11 cellular contexts compared by ENCODE assay signal in genomic region chr2:47688561-47688960, GRCh38.
DNase-seq lines count a peak whose midpoint lies in the region; ATAC-seq and TF ChIP-seq lines count a peak whose summit lies in the region.
"Had no signal": no experiment of that assay in that cellular context is flagged by ENCODE, and none has a peak within 500 bp of the region (broad histone marks: within the 10 kb centered on the region; RNA-seq: fewer than 3 reads in every experiment).

No MANE protein-coding gene starts in this region.

- H3K27ac ChIP-seq in endodermal cell (ENCODE audit: low read depth, low read length), result no peak overlapping the region
- H3K27ac ChIP-seq: body of pancreas had no signal

- TF ChIP-seq CTCF in endodermal cell (conservative IDR thresholded peaks at IDR 0.05) (no peak), GM20000 (IDR thresholded peaks at IDR 0.05; ENCODE audit: extremely low read depth, missing control alignments) (no peak)

- no peak overlapping the region for H3K9ac ChIP-seq in endodermal cell (ENCODE audit: extremely low read depth, low read length, poor library complexity, severe bottlenecking)

- H3K4me1 Mint-ChIP-seq in endodermal cell, result peaks cover 7% of the 10 kb centered on the region

- no peaks in the 10 kb centered on the region for H3K27me3 Mint-ChIP-seq in endodermal cell (ENCODE audit: insufficient read depth)

- peaks cover 2% of the 10 kb centered on the region for H3K36me3 Mint-ChIP-seq in endodermal cell (ENCODE audit: low read depth)

- DNase-seq in G401 (ENCODE audit: low spot score) (peak; percentile 80), NCI-H446 (lab: John Stamatoyannopoulos, UW) (peak; percentile 3 to 48), endodermal cell (no peak), SHP77 treated with DMSO at 0.1 percent for 48 hours (lab: John Stamatoyannopoulos, UW) (no peak), GM20000 (ENCODE audit: low spot score) (no peak), H7 (no peak)
- no peak for DNase-seq in effector CD4-positive, alpha-beta T cell
- DNase-seq: activated T-cell treated with anti-CD3 and anti-CD28 coated beads, Interleukin-2, amount 50 U/mL, for 72 hours; body of pancreas; COR-L47 had no signal

- H3K9me3 Mint-ChIP-seq in endodermal cell, result peaks cover 22% of the 10 kb centered on the region

- 91 to 93% methylated on average over 4 to 5 of the region's 5 CpGs for WGBS in endodermal cell (ENCODE audit: insufficient coverage in 1 of 2, insufficient read length in 1 of 2), 2 experiments

- in situ Hi-C loops in G401 (cut with HindIII; ENCODE audit: low sequenced_read_pairs), result no loop called here

- H3K9me3 ChIP-seq in endodermal cell (ENCODE audit: control insufficient read depth, low read length), result peaks cover 21% of the 10 kb centered on the region
- H3K9me3 ChIP-seq: body of pancreas had no signal

- H3K27me3 ChIP-seq in endodermal cell (ENCODE audit: control insufficient read depth, insufficient read depth, low read length, poor library complexity, severe bottlenecking) (no peaks in the 10 kb centered on the region), H7 (ENCODE audit: control insufficient read depth, insufficient read depth, low read length) (no peaks in the 10 kb centered on the region)
- H3K27me3 ChIP-seq: body of pancreas had no signal

- H3K4me3 Mint-ChIP-seq in endodermal cell, result no peak overlapping the region
- H3K4me3 Mint-ChIP-seq: activated T-cell treated with anti-CD3 and anti-CD28 coated beads, Interleukin-2, amount 50 U/mL, for 72 hours had no signal

- no peaks in the 10 kb centered on the region for H3K4me1 ChIP-seq in endodermal cell (ENCODE audit: control insufficient read depth, insufficient read depth, low read length)
- H3K4me1 ChIP-seq: body of pancreas had no signal

- H3K27ac Mint-ChIP-seq in endodermal cell, result peak overlapping the region; percentile 80
- H3K27ac Mint-ChIP-seq: activated T-cell treated with anti-CD3 and anti-CD28 coated beads, Interleukin-2, amount 50 U/mL, for 72 hours had no signal

- ATAC-seq in HG03196 (IDR thresholded peaks at IDR 0.05; ENCODE audit: unreplicated experiment), result peak; percentile 9
- ATAC-seq: activated T-cell treated with anti-CD3 and anti-CD28 coated beads, Interleukin-2, amount 50 U/mL, for 72 hours; body of pancreas had no signal

- H3K4me3 ChIP-seq in endodermal cell (ENCODE audit: low read length) (no peak overlapping the region), H7 (ENCODE audit: insufficient read depth, low read depth, low read length) (no peak overlapping the region)
- H3K4me3 ChIP-seq: body of pancreas had no signal

- H3K36me3 ChIP-seq in endodermal cell (ENCODE audit: control insufficient read depth, insufficient read depth, low read length), result no peaks in the 10 kb centered on the region
- H3K36me3 ChIP-seq in H7 (replicated peaks; ENCODE audit: control insufficient read depth, insufficient read depth, low read length), result no peaks in the 10 kb centered on the region

Comparison
In these comparisons a context has a peak if more than half of its experiments do, and no peak if none do; other contexts are left out.
1. DNase-seq: peak in G401 (single experiment) and NCI-H446 (2 of 2); none in endodermal cell (single experiment), SHP77 treated with DMSO at 0.1 percent for 48 hours (single experiment), effector CD4-positive, alpha-beta T cell (single experiment), GM20000 (single experiment) and H7 (single experiment).